ENCODE assay signal across 16 cellular contexts in genomic region chr10:110757563-110757962, GRCh38.
A peak's percentile ranks its signal among the peaks of the same experiment; 100 is the strongest.
DNase-seq lines count a peak whose midpoint lies in the region; ATAC-seq and TF ChIP-seq lines count a peak whose summit lies in the region.
"Had no signal": no experiment of that assay in that cellular context is flagged by ENCODE, and none has a peak within 500 bp of the region (broad histone marks: within the 10 kb centered on the region; RNA-seq: fewer than 3 reads in every experiment).

No MANE protein-coding gene starts in this region.

- POLR2A ChIA-PET in MCF 10A (lab: Yijun Ruan, JAX) = interaction anchor here (1.1 to 1.9 kb wide), 3 partner anchors 94 to 153 kb away, joined by 3 to 6 read pairs (median 3); partner anchors contain the start of gene PDCD4

- H3K36me3 Mint-ChIP-seq in MCF 10A (ENCODE audit: insufficient read depth, unreplicated experiment) = no peaks in the 10 kb centered on the region

- no peak overlapping the region for H3K4me3 ChIP-seq in left ventricle myocardium inferior
- no peak overlapping the region for H3K4me3 ChIP-seq in WERI-Rb-1 (ENCODE audit: low read depth, low read length)
- H3K4me3 ChIP-seq in psoas muscle = no peak overlapping the region
- H3K4me3 ChIP-seq: GM23248, HAP-1 had no signal

- intact Hi-C loops in left ventricle myocardium inferior (cut with micrococcal nuclease) = no loop called here
- intact Hi-C loops in Right ventricle myocardium inferior (cut with DNase I) = loop anchor here (5.0 kb wide), 1 partner anchor 115 kb away; the partner anchor contains the start of gene PDCD4
- intact Hi-C loops in left colon (cut with DNase I, micrococcal nuclease) = no loop called here
- intact Hi-C loops in psoas muscle (cut with DNase I) = no loop called here
- intact Hi-C loops in MCF 10A (cut with micrococcal nuclease) = no loop called here

- H3K36me3 ChIP-seq in left ventricle myocardium inferior (no peaks in the 10 kb centered on the region), WERI-Rb-1 (no peaks in the 10 kb centered on the region), psoas muscle (ENCODE audit: insufficient read depth in 1 of 2, low read depth in 1 of 2) (no peaks in the 10 kb centered on the region)
- H3K36me3 ChIP-seq: HAP-1 had no signal

- no peaks in the 10 kb centered on the region for H3K27me3 Mint-ChIP-seq in MCF 10A (ENCODE audit: insufficient read depth, unreplicated experiment)
- H3K27me3 Mint-ChIP-seq: CD4-positive, alpha-beta T cell had no signal

- 66 to 100% (median 96%) methylated on average over 1 of the region's 1 CpG for WGBS in psoas muscle, 3 donors

- peaks cover 90% of the 10 kb centered on the region for H3K4me1 ChIP-seq in left ventricle myocardium inferior
- peaks cover 52% of the 10 kb centered on the region for H3K4me1 ChIP-seq in psoas muscle
- H3K4me1 ChIP-seq: HAP-1 had no signal

- H3K4me1 Mint-ChIP-seq in MCF 10A (ENCODE audit: insufficient read depth, unreplicated experiment) = no peaks in the 10 kb centered on the region
- H3K4me1 Mint-ChIP-seq: B cell had no signal

- no peaks in the 10 kb centered on the region for H3K9me3 ChIP-seq in left ventricle myocardium inferior (replicated peaks)
- no peaks in the 10 kb centered on the region for H3K9me3 ChIP-seq in WERI-Rb-1 (ENCODE audit: severe bottlenecking)
- no peaks in the 10 kb centered on the region for H3K9me3 ChIP-seq in psoas muscle
- H3K9me3 ChIP-seq: HAP-1 had no signal

- H3K4me3 Mint-ChIP-seq in MCF 10A (ENCODE audit: unreplicated experiment) = no peak overlapping the region
- H3K4me3 Mint-ChIP-seq: B cell; CD4-positive, alpha-beta T cell had no signal

- H3K27me3 ChIP-seq in left ventricle myocardium inferior (ENCODE audit: low read depth) = no peaks in the 10 kb centered on the region
- H3K27me3 ChIP-seq in WERI-Rb-1 (ENCODE audit: insufficient read depth, low read depth, severe bottlenecking) = no peaks in the 10 kb centered on the region
- H3K27me3 ChIP-seq in psoas muscle (ENCODE audit: insufficient read depth in 3 of 3, low read length in 2 of 3) = no peaks in the 10 kb centered on the region

- TF ChIP-seq CTCF in left ventricle myocardium inferior (IDR thresholded peaks at IDR 0.05; ENCODE audit: borderline replicate concordance) (no peak), WERI-Rb-1 (IDR thresholded peaks at IDR 0.05; ENCODE audit: low read depth, low read length) (no peak), psoas muscle (IDR thresholded peaks at IDR 0.05) (no peak), MCF 10A (IDR thresholded peaks at IDR 0.05; ENCODE audit: unreplicated experiment) (no peak)

- H3K27ac Mint-ChIP-seq in MCF 10A (ENCODE audit: low read depth, unreplicated experiment) = no peak overlapping the region
- H3K27ac Mint-ChIP-seq: B cell; CD4-positive, alpha-beta T cell had no signal

- CTCF ChIA-PET in MCF 10A (lab: Yijun Ruan, JAX) = no interaction called here

- no peaks in the 10 kb centered on the region for H3K9me3 Mint-ChIP-seq in MCF 10A (ENCODE audit: unreplicated experiment)
- H3K9me3 Mint-ChIP-seq: CD4-positive, alpha-beta T cell had no signal

- ATAC-seq in Right ventricle myocardium inferior = no peak
- ATAC-seq in left colon = peak; percentile 59
- ATAC-seq in psoas muscle = no peak

- H3K27ac ChIP-seq in left ventricle myocardium inferior (replicated peaks) = peak overlapping the region; percentile 87
- 0 out of 2 replicates have a peak overlapping the region, but pooled peaks have one; percentile 32 for H3K27ac ChIP-seq in WERI-Rb-1
- H3K27ac ChIP-seq in psoas muscle = peak overlapping the region; percentile 71
- H3K27ac ChIP-seq: GM23248 had no signal

- BruUV-seq in MCF 10A (replicated peaks; lab: Mats Ljungman, UMichigan) = no TSS peak

- no peak for DNase-seq in left ventricle myocardium inferior
- DNase-seq in Right ventricle myocardium inferior (ENCODE audit: missing footprints) = no peak
- DNase-seq in WERI-Rb-1 = no peak
- no peak for DNase-seq in left colon
- no peak for DNase-seq in psoas muscle
- no peak for DNase-seq in MCF 10A (ENCODE audit: unreplicated experiment)
- no peak for DNase-seq in putamen (ENCODE audit: low spot score)
- no peak for DNase-seq in middle frontal gyrus (ENCODE audit: extremely low spot score, low spot score)
- DNase-seq: C1 segment of cervical spinal cord; CD4-positive, alpha-beta T cell; DMS153; DMS79; GDM1; GM23248 had no signal

Comparison
In these comparisons a context has a peak if more than half of its experiments do, and no peak if none do; other contexts are left out.
1. H3K27ac ChIP-seq: peak in every context shown above with its lines; median percentile 87 in left ventricle myocardium inferior; 71 in psoas muscle; 32 in WERI-Rb-1.